13 cellular contexts compared by ENCODE assay signal in genomic region chr11:57904369-57904768, GRCh38.
DNase-seq lines count a peak whose midpoint lies in the region; ATAC-seq and TF ChIP-seq lines count a peak whose summit lies in the region.
"Had no signal": no experiment of that assay in that cellular context is flagged by ENCODE, and none has a peak within 500 bp of the region (broad histone marks: within the 10 kb centered on the region; RNA-seq: fewer than 3 reads in every experiment).

No MANE protein-coding gene starts in this region.

- H3K4me2 ChIP-seq in SK-N-SH (peak overlapping the region; percentile 60; the same call in 1 of the 2 replicates), hepatocyte (no peak overlapping the region)

- H3K9me2 ChIP-seq in SK-N-SH (no peaks in the 10 kb centered on the region), hepatocyte (replicated peaks; ENCODE audit: insufficient read depth) (no peaks in the 10 kb centered on the region)

- peaks cover 0 to 4% (median 0%) of the 10 kb centered on the region in 11 donors for H3K9me3 ChIP-seq in heart right ventricle
- H3K9me3 ChIP-seq in SK-N-SH = no peaks in the 10 kb centered on the region
- H3K9me3 ChIP-seq in hepatocyte (ENCODE audit: low read depth) = no peaks in the 10 kb centered on the region
- H3K9me3 ChIP-seq in testis = no peaks in the 10 kb centered on the region

- CTCF ChIA-PET in SK-N-SH (lab: Yijun Ruan, JAX) = no interaction called here
- CTCF ChIA-PET in GM10248 (lab: Yijun Ruan, JAX) = no interaction called here

- H3K27me3 ChIP-seq in heart right ventricle (no peaks in the 10 kb centered on the region), SK-N-SH (ENCODE audit: insufficient read depth) (no peaks in the 10 kb centered on the region), hepatocyte (no peaks in the 10 kb centered on the region), testis (no peaks in the 10 kb centered on the region), brain microvascular endothelial cell (replicated peaks) (no peaks in the 10 kb centered on the region)
- H3K27me3 ChIP-seq: tibial nerve had no signal

- ATAC-seq in heart right ventricle (peak in 1 of 8 donors; percentile 59), left ventricle myocardium superior (no peak)

- H3K4me1 ChIP-seq in heart right ventricle (peaks cover 0 to 8% (median 0%) of the 10 kb centered on the region in 9 donors), SK-N-SH (ENCODE audit: control insufficient read depth in 1 of 2, insufficient read depth in 2 of 2, low read depth in 1 of 2, low read length in 1 of 2) (peaks cover 0 to 2% of the 10 kb centered on the region in 2 experiments; a peak in 1 of 4 replicates), hepatocyte (ENCODE audit: insufficient read depth) (peaks cover 16% of the 10 kb centered on the region), testis (peaks cover 40% of the 10 kb centered on the region)
- H3K4me1 ChIP-seq: tibial nerve had no signal

- H3K79me2 ChIP-seq in SK-N-SH (ENCODE audit: insufficient read depth) (no peaks in the 10 kb centered on the region), hepatocyte (no peaks in the 10 kb centered on the region)

- DNase-seq in heart right ventricle (no peak), left ventricle myocardium superior (no peak), SK-N-SH (no peak), hepatocyte (ENCODE audit: low spot score) (no peak), testis (no peak), iPS-NIHi7 (ENCODE audit: extremely low spot score) (no peak), GM10248 (ENCODE audit: extremely low spot score) (no peak), brain microvascular endothelial cell (no peak)
- DNase-seq: C1 segment of cervical spinal cord, NCI-H187, nephron progenitor cell, WERI-Rb-1 had no signal

- H3F3A ChIP-seq in SK-N-SH (replicated peaks; ENCODE audit: insufficient read depth) = no peaks in the 10 kb centered on the region

- H3K27ac ChIP-seq in heart right ventricle = peak overlapping the region in 7 of 10 donors; percentile 6 to 55 (median 30)
- H3K27ac ChIP-seq in SK-N-SH (ENCODE audit: low read depth in 2 of 2, low read length in 1 of 2) = no peak overlapping the region
- peak overlapping the region; percentile 67 for H3K27ac ChIP-seq in hepatocyte
- H3K27ac ChIP-seq in testis = peak overlapping the region; percentile 59 to 65
- no peak overlapping the region for H3K27ac ChIP-seq in brain microvascular endothelial cell
- H3K27ac ChIP-seq: tibial nerve, WERI-Rb-1 had no signal

- H3K4me3 ChIP-seq in heart right ventricle = peak overlapping the region in 6 of 10 donors; percentile 16 to 37 (median 28)
- H3K4me3 ChIP-seq in SK-N-SH (ENCODE audit: low read depth in 2 of 2, low read length in 1 of 2) = peak overlapping the region; percentile 15 to 52; a peak in 3 of 4 replicates
- H3K4me3 ChIP-seq in hepatocyte = no peak overlapping the region
- H3K4me3 ChIP-seq in testis = no peak overlapping the region
- no peak overlapping the region for H3K4me3 ChIP-seq in brain microvascular endothelial cell (ENCODE audit: low read depth, low read length)
- H3K4me3 ChIP-seq: tibial nerve had no signal

- in situ Hi-C loops in brain microvascular endothelial cell (cut with HindIII; ENCODE audit: low pct_ligation_motif_present, low sequenced_read_pairs) = no loop called here

- TF ChIP-seq CTCF in heart right ventricle (IDR thresholded peaks at IDR 0.05) (no peak), SK-N-SH (IDR thresholded peaks at IDR 0.05) (no peak), hepatocyte (IDR thresholded peaks at IDR 0.05; ENCODE audit: poor library complexity) (no peak), testis (IDR thresholded peaks at IDR 0.05) (no peak), GM10248 (IDR thresholded peaks at IDR 0.05; ENCODE audit: control extremely low read depth, extremely low read depth, low read depth, missing control alignments) (no peak), brain microvascular endothelial cell (IDR thresholded peaks at IDR 0.05; ENCODE audit: low read depth, low read length, missing control alignments) (no peak)

- intact Hi-C loops in heart right ventricle (cut with DNase I) (no loop called here), left ventricle myocardium superior (cut with micrococcal nuclease) (no loop called here), testis (cut with DNase I; ENCODE audit: low total_unique reads) (no loop called here)

- TF ChIP-seq POLR2A in testis (IDR thresholded peaks at IDR 0.05) = no peak

- H2AFZ ChIP-seq in SK-N-SH (ENCODE audit: low read depth) (no peak overlapping the region), hepatocyte (no peak overlapping the region)

- POLR2A ChIA-PET in SK-N-SH (lab: Yijun Ruan, JAX) = no interaction called here
- POLR2A ChIA-PET in GM10248 (lab: Yijun Ruan, JAX) = no interaction called here

- 59 to 69% methylated on average over 10 of the region's 10 CpGs for whole genome bisulfite sequencing in heart right ventricle, 2 donors
- 31% methylated on average over 10 of the region's 10 CpGs for WGBS in SK-N-SH (ENCODE audit: low lambda C conversion rate)
- WGBS in hepatocyte (ENCODE audit: low lambda C conversion rate, missing lambda C conversion rate) = 95% methylated on average over 10 of the region's 10 CpGs
- WGBS in testis, 2 donors = 63 to 66% methylated on average over 10 of the region's 10 CpGs

- H4K20me1 ChIP-seq in SK-N-SH (ENCODE audit: insufficient read depth) (no peaks in the 10 kb centered on the region), hepatocyte (ENCODE audit: insufficient read depth, poor library complexity, severe bottlenecking) (no peaks in the 10 kb centered on the region)

- H3K9ac ChIP-seq in SK-N-SH = no peak overlapping the region

- H3K36me3 ChIP-seq in heart right ventricle (no peaks in the 10 kb centered on the region), SK-N-SH (replicated peaks in 1 of 2; ENCODE audit: control insufficient read depth in 1 of 2, insufficient read depth in 2 of 2, low read length in 1 of 2) (no peaks in the 10 kb centered on the region), hepatocyte (replicated peaks; ENCODE audit: insufficient read depth, low read depth) (no peaks in the 10 kb centered on the region), testis (ENCODE audit: low read depth, missing control alignments) (no peaks in the 10 kb centered on the region), brain microvascular endothelial cell (replicated peaks) (no peaks in the 10 kb centered on the region)
- H3K36me3 ChIP-seq: tibial nerve, WERI-Rb-1 had no signal

- no peak for TF ChIP-seq EP300 in SK-N-SH (IDR thresholded peaks at IDR 0.05; ENCODE audit: borderline replicate concordance in 1 of 2, low read depth in 1 of 2, low read length in 1 of 2)

- no peak for TF ChIP-seq RAD21 in SK-N-SH (IDR thresholded peaks at IDR 0.05; ENCODE audit: low read length)

TF ChIP-seq in SK-N-SH, 30 proteins besides CTCF, POLR2A, EP300 and RAD21:
- TF ChIP-seq YY1 (IDR thresholded peaks at IDR 0.05; ENCODE audit: low read depth) (no peak), IRF3 (IDR thresholded peaks at IDR 0.05; ENCODE audit: low read depth, low read length) (no peak), ELF1 (IDR thresholded peaks at IDR 0.05) (no peak), EZH2phosphoT487 (IDR thresholded peaks at IDR 0.05; ENCODE audit: borderline replicate concordance, low read depth) (no peak), USF2 (IDR thresholded peaks at IDR 0.05; ENCODE audit: borderline replicate concordance, low read depth, low read length) (no peak), POLR2AphosphoS5 (IDR thresholded peaks at IDR 0.05; ENCODE audit: low read depth, low read length) (no peak)

Comparison
In these comparisons a context has a peak if more than half of its experiments do, and no peak if none do; other contexts are left out.
1. H3K27ac ChIP-seq: peak in heart right ventricle (7 of 10), hepatocyte (single experiment) and testis (2 of 2); none in SK-N-SH (0 of 2) and brain microvascular endothelial cell (single experiment).
2. H3K4me3 ChIP-seq: peak in heart right ventricle (6 of 10) and SK-N-SH (2 of 2); none in hepatocyte (single experiment), testis (0 of 2) and brain microvascular endothelial cell (single experiment).